8 cellular contexts compared by ENCODE assay signal in the genomic region with DNA sequence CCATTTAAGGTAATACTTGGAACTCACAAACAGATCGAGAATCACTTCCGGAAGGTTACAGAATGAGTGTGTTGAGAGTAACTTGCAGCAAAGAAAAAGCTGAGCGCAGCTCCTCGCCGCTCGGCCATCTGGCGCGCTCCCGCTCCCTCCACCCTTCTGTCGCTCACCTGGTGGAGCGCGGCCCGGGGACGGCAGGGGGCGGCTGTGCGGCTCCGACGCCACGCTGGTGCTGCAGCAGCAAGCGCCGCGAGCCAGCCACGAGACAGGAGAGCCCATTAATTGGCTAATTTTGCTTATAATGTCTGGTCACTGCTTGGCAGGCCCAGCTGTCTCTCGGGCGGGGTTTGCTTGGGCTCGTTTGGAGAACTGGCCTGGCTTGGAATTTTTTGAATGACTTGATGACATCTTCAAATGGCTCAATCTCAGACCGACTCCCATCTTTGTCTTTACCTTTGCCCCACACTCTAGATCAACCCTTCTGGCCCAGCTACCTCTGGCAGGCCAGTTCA.
DNase-seq lines count a peak whose midpoint lies in the region; ATAC-seq and TF ChIP-seq lines count a peak whose summit lies in the region.

No MANE protein-coding gene starts in this region.

- CTCF ChIA-PET in CD8-positive, alpha-beta T cell (lab: Charles Lee), result interaction anchor here (0.9 to 1.9 kb wide), 2 partner anchors 10 to 17 kb away, joined by 3 to 5 read pairs; no protein-coding TSS in a partner anchor

- H3K9me3 ChIP-seq in CD8-positive, alpha-beta T cell (ENCODE audit: low read length), result no peaks in the 10 kb centered on the region
- H3K9me3 ChIP-seq in mucosa of descending colon (no peaks in the 10 kb centered on the region), aorta (ENCODE audit: control insufficient read depth, low read length) (no peaks in the 10 kb centered on the region)

- no peaks in the 10 kb centered on the region for H3K9me3 Mint-ChIP-seq in CD8-positive, alpha-beta T cell
- peaks cover 0 to 3% (median 0%) of the 10 kb centered on the region in 5 experiments for H3K9me3 Mint-ChIP-seq in brain

- POLR2A ChIA-PET in CD8-positive, alpha-beta T cell (lab: Charles Lee), result no interaction called here

- peak overlapping the region; percentile 59 for H3K4me3 Mint-ChIP-seq in CD8-positive, alpha-beta T cell
- peak overlapping the region; percentile 36 to 75 (median 68) for H3K4me3 Mint-ChIP-seq in brain

- no peak overlapping the region for H3K27ac Mint-ChIP-seq in CD8-positive, alpha-beta T cell
- H3K27ac Mint-ChIP-seq in brain, result peak overlapping the region in 1 of 5 experiments; percentile 62

- WGBS in aorta, 2 donors, result 5 to 10% methylated on average over 27 of the region's 27 CpGs

- no peak overlapping the region for H3K27ac ChIP-seq in CD8-positive, alpha-beta T cell (ENCODE audit: low read depth, low read length)
- H3K27ac ChIP-seq in aorta (ENCODE audit: low read depth in 1 of 2, low read length in 2 of 2), result no peak overlapping the region

- peak overlapping the region; percentile 32 for H3K4me3 ChIP-seq in CD8-positive, alpha-beta T cell (ENCODE audit: low read depth, low read length)
- no peak overlapping the region for H3K4me3 ChIP-seq in mucosa of descending colon
- peak overlapping the region in 1 of 2 donors; percentile 9 for H3K4me3 ChIP-seq in aorta (ENCODE audit: low read length in 2 of 2)

- H3K27me3 Mint-ChIP-seq in CD8-positive, alpha-beta T cell (ENCODE audit: low read depth), result peaks cover 4% of the 10 kb centered on the region
- peaks cover 6% of the 10 kb centered on the region for H3K27me3 Mint-ChIP-seq in brain

- no peaks in the 10 kb centered on the region for H3K27me3 ChIP-seq in CD8-positive, alpha-beta T cell (ENCODE audit: insufficient read depth, low read length)
- no peaks in the 10 kb centered on the region for H3K27me3 ChIP-seq in aorta (ENCODE audit: control insufficient read depth in 1 of 2, insufficient read depth in 2 of 2, low read length in 1 of 2)

- intact Hi-C loops in CD8-positive, alpha-beta T cell (cut with DNase I, micrococcal nuclease), result no loop called here
- intact Hi-C loops in mucosa of descending colon (cut with DNase I, micrococcal nuclease), result no loop called here
- intact Hi-C loops in aorta (cut with DNase I), result no loop called here

- no peak for TF ChIP-seq CTCF in CD8-positive, alpha-beta T cell (IDR thresholded peaks at IDR 0.05)
- peak; percentile 38 to 68 for TF ChIP-seq CTCF in brain (conservative IDR thresholded peaks at IDR 0.05)
- no peak for TF ChIP-seq CTCF in mucosa of descending colon (IDR thresholded peaks at IDR 0.05)

- H3K4me1 ChIP-seq in CD8-positive, alpha-beta T cell (ENCODE audit: insufficient read depth, low read length), result peaks cover 10% of the 10 kb centered on the region
- H3K4me1 ChIP-seq in mucosa of descending colon (ENCODE audit: low read depth), result peaks cover 4% of the 10 kb centered on the region
- H3K4me1 ChIP-seq in aorta (ENCODE audit: control insufficient read depth in 1 of 2, insufficient read depth in 2 of 2, low read length in 2 of 2), result no peaks in the 10 kb centered on the region

- no peaks in the 10 kb centered on the region for H3K36me3 ChIP-seq in CD8-positive, alpha-beta T cell (ENCODE audit: insufficient read depth, low read length)
- H3K36me3 ChIP-seq in mucosa of descending colon (ENCODE audit: low read depth) (no peaks in the 10 kb centered on the region), aorta (ENCODE audit: control insufficient read depth in 1 of 2, insufficient read depth in 2 of 2, low read length in 1 of 2) (no peaks in the 10 kb centered on the region)

- peak in 6 of 7 experiments; percentile 14 to 53 (median 35) for DNase-seq in CD8-positive, alpha-beta T cell
- DNase-seq in NCI-H1694 (lab: John Stamatoyannopoulos, UW) (peak; percentile 17), mucosa of descending colon (peak; percentile 58 to 70 (median 58)), aorta (no peak), T1000 (lab: John Stamatoyannopoulos, UW) (no peak), globus pallidus (ENCODE audit: low spot score) (no peak)

- H3K36me3 Mint-ChIP-seq in CD8-positive, alpha-beta T cell, result no peaks in the 10 kb centered on the region
- H3K36me3 Mint-ChIP-seq in brain, result no peaks in the 10 kb centered on the region

- peak; percentile 66 for ATAC-seq in CD8-positive, alpha-beta T cell
- ATAC-seq in GM19463 (IDR thresholded peaks at IDR 0.05; ENCODE audit: unreplicated experiment), result peak; percentile 89
- peak; percentile 92 for ATAC-seq in mucosa of descending colon
- ATAC-seq in aorta (ENCODE audit: low FRiP score), result peak; percentile 62

- H3K4me1 Mint-ChIP-seq in CD8-positive, alpha-beta T cell (ENCODE audit: low read depth), result peaks cover 14% of the 10 kb centered on the region
- peaks cover 93% of the 10 kb centered on the region for H3K4me1 Mint-ChIP-seq in brain

Comparison
In these comparisons a context has a peak if more than half of its experiments do, and no peak if none do; other contexts are left out.
1. DNase-seq: peak in CD8-positive, alpha-beta T cell (6 of 7), NCI-H1694 (single experiment) and mucosa of descending colon (3 of 3); none in aorta (0 of 2), T1000 (single experiment) and globus pallidus (single experiment).
2. CTCF ChIP-seq: peak in brain (2 of 2); none in CD8-positive, alpha-beta T cell (single experiment) and mucosa of descending colon (single experiment).
3. Peak in every context shown above with its lines, with median percentiles within 50 percentile points of each other: ATAC-seq.